ENCODE assay signal across 8 cellular contexts in genomic region chr7:75995052-75995471, GRCh38.
DNase-seq lines count a peak whose midpoint lies in the region; ATAC-seq and TF ChIP-seq lines count a peak whose summit lies in the region.

No MANE protein-coding gene starts in this region.

- H3K9ac ChIP-seq in mucosa of rectum (ENCODE audit: low read depth in 1 of 2, low read length in 2 of 2) = peak overlapping the region; percentile 65 to 75

- TF ChIP-seq CTCF in choroid plexus epithelial cell (conservative IDR thresholded peaks at IDR 0.05; ENCODE audit: low read depth, low read length) = no peak

- H3K27me3 ChIP-seq in mucosa of rectum (ENCODE audit: control insufficient read depth in 2 of 2, insufficient read depth in 2 of 2, low read length in 2 of 2) = no peaks in the 10 kb centered on the region

- peaks cover 7% of the 10 kb centered on the region for H3K36me3 Mint-ChIP-seq in stimulated activated naive CD8-positive, alpha-beta T cell treated with anti-CD3 and anti-CD28 coated beads, Interleukin-15, Interleukin-2, amounts not matched to agents 100 ng/mL and 50 ng/mL, for 24 hours (ENCODE audit: low read depth)

- H3K27ac ChIP-seq in mucosa of rectum (ENCODE audit: low read depth in 2 of 2, low read length in 2 of 2) = peak overlapping the region; percentile 47 to 89

- H3K4me1 Mint-ChIP-seq in stimulated activated naive CD8-positive, alpha-beta T cell treated with anti-CD3 and anti-CD28 coated beads, Interleukin-15, Interleukin-2, amounts not matched to agents 100 ng/mL and 50 ng/mL, for 24 hours (ENCODE audit: low read depth) = peaks cover 22% of the 10 kb centered on the region

- no peak for DNase-seq in stimulated activated naive CD8-positive, alpha-beta T cell treated with anti-CD3 and anti-CD28 coated beads, Interleukin-15, Interleukin-2, amounts not matched to agents 100 U/mL and 50 U/mL, for 24 hours
- no peak for DNase-seq in choroid plexus epithelial cell (ENCODE audit: low read depth)
- no peak for DNase-seq in DMS53 treated with DMSO at 0.1 percent for 48 hours (lab: John Stamatoyannopoulos, UW; ENCODE audit: unreplicated experiment)
- DNase-seq in NCI-H146 treated with DMSO at 0.1 percent for 48 hours (lab: John Stamatoyannopoulos, UW; ENCODE audit: unreplicated experiment) = no peak
- DNase-seq in kidney glomerular epithelial cell (lab: John Stamatoyannopoulos, UW) = no peak

- ATAC-seq in stimulated activated naive CD8-positive, alpha-beta T cell treated with anti-CD3 and anti-CD28 coated beads, Interleukin-15, Interleukin-2, amounts not matched to agents 100 U/mL and 50 U/mL, for 24 hours = no peak
- no peak for ATAC-seq in HG02884 (IDR thresholded peaks at IDR 0.05; ENCODE audit: unreplicated experiment)

- H3K4me3 Mint-ChIP-seq in stimulated activated naive CD8-positive, alpha-beta T cell treated with anti-CD3 and anti-CD28 coated beads, Interleukin-15, Interleukin-2, amounts not matched to agents 100 ng/mL and 50 ng/mL, for 24 hours = peak overlapping the region; percentile 71

- no peaks in the 10 kb centered on the region for H3K27me3 Mint-ChIP-seq in stimulated activated naive CD8-positive, alpha-beta T cell treated with anti-CD3 and anti-CD28 coated beads, Interleukin-15, Interleukin-2, amounts not matched to agents 100 ng/mL and 50 ng/mL, for 24 hours

- H3K36me3 ChIP-seq in mucosa of rectum (ENCODE audit: control insufficient read depth in 2 of 2, insufficient read depth in 2 of 2, low read length in 2 of 2) = peaks cover 6 to 7% of the 10 kb centered on the region in 2 donors

- no peaks in the 10 kb centered on the region for H3K9me3 Mint-ChIP-seq in stimulated activated naive CD8-positive, alpha-beta T cell treated with anti-CD3 and anti-CD28 coated beads, Interleukin-15, Interleukin-2, amounts not matched to agents 100 ng/mL and 50 ng/mL, for 24 hours

- peak overlapping the region; percentile 62 for H3K4me3 ChIP-seq in choroid plexus epithelial cell (ENCODE audit: low read depth, low read length)
- peak overlapping the region; percentile 84 to 85 for H3K4me3 ChIP-seq in mucosa of rectum (ENCODE audit: low read length in 2 of 2)

- H3K27ac Mint-ChIP-seq in stimulated activated naive CD8-positive, alpha-beta T cell treated with anti-CD3 and anti-CD28 coated beads, Interleukin-15, Interleukin-2, amounts not matched to agents 100 ng/mL and 50 ng/mL, for 24 hours = no peak overlapping the region

- H3K9me3 ChIP-seq in mucosa of rectum (ENCODE audit: control insufficient read depth in 2 of 2, low read length in 2 of 2) = no peaks in the 10 kb centered on the region

- peaks cover 15 to 16% of the 10 kb centered on the region in 2 donors for H3K4me1 ChIP-seq in mucosa of rectum (ENCODE audit: control insufficient read depth in 2 of 2, insufficient read depth in 2 of 2, low read length in 2 of 2)
